9 cellular contexts compared by ENCODE assay signal in genomic region chr17:2975469-2975958, GRCh38.
DNase-seq lines count a peak whose midpoint lies in the region; ATAC-seq and TF ChIP-seq lines count a peak whose summit lies in the region.
"Had no signal": no experiment of that assay in that cellular context is flagged by ENCODE, and none has a peak within 500 bp of the region (broad histone marks: within the 10 kb centered on the region; RNA-seq: fewer than 3 reads in every experiment).

No MANE protein-coding gene starts in this region.

- H3K9me3 ChIP-seq in HEK293 (ENCODE audit: control insufficient read depth, insufficient read depth, low read depth, low read length) = no peaks in the 10 kb centered on the region
- H3K9me3 ChIP-seq in effector memory CD4-positive, alpha-beta T cell (ENCODE audit: control insufficient read depth, low read length) = no peaks in the 10 kb centered on the region

- H3K4me3 ChIP-seq in HEK293 (ENCODE audit: low read depth, low read length) (peak overlapping the region; percentile 45), fibroblast of villous mesenchyme (ENCODE audit: low read depth, low read length) (peak overlapping the region; percentile 63), skeletal muscle cell (ENCODE audit: low read depth, low read length) (peak overlapping the region; percentile 27)
- no peak overlapping the region for H3K4me3 ChIP-seq in effector memory CD4-positive, alpha-beta T cell (ENCODE audit: insufficient read depth, low read depth, low read length, poor library complexity, severe bottlenecking)
- H3K4me3 ChIP-seq: coronary artery had no signal

- TF ChIP-seq CTCF in HEK293 (tag by site-specific recombination; IDR thresholded peaks at IDR 0.05) (no peak), fibroblast of villous mesenchyme (IDR thresholded peaks at IDR 0.05; ENCODE audit: insufficient read depth, low read depth, low read length) (no peak)
- no peak for TF ChIP-seq CTCF in activated CD8-positive, alpha-beta T cell treated with anti-CD3 and anti-CD28 coated beads for 36 hours (IDR thresholded peaks at IDR 0.05)

- DNase-seq in RPMI7951 (ENCODE audit: low read depth) (peak; percentile 64), fibroblast of villous mesenchyme (ENCODE audit: low read depth) (peak; percentile 65), skeletal muscle cell (ENCODE audit: low read depth) (no peak), UCSD-AML1 (lab: John Stamatoyannopoulos, UW; ENCODE audit: unreplicated experiment) (no peak)
- DNase-seq in activated CD8-positive, alpha-beta T cell treated with anti-CD3 and anti-CD28 coated beads for 36 hours = no peak
- DNase-seq in activated CD4-positive, alpha-beta T cell treated with anti-CD3 and anti-CD28 coated beads, Interleukin-2, amount 50 U/mL, for 1 hour = no peak
- DNase-seq in effector memory CD4-positive, alpha-beta T cell = no peak

- H3K36me3 ChIP-seq in HEK293 (ENCODE audit: control insufficient read depth in 2 of 2, insufficient read depth in 1 of 2, low read length in 2 of 2) = peaks cover 0 to 5% of the 10 kb centered on the region in 2 experiments; a peak in 1 of 3 replicates
- peaks cover 12% of the 10 kb centered on the region for H3K36me3 ChIP-seq in effector memory CD4-positive, alpha-beta T cell (ENCODE audit: control insufficient read depth, insufficient read depth, low read length)

- POLR2A ChIA-PET in HEK293 (lab: Yijun Ruan, JAX) = interaction anchor here (0.6 to 1.6 kb wide), 4 partner anchors 28 to 661 kb away, joined by 3 to 11 read pairs (median 4); partner anchors contain the start of genes CTNS and SHPK
- POLR2A ChIA-PET in activated CD8-positive, alpha-beta T cell treated with anti-CD3 and anti-CD28 coated beads for 36 hours (lab: Charles Lee) = interaction anchor here (0.7 kb wide), 1 partner anchor 56 kb away, joined by 3 read pairs; no protein-coding TSS in a partner anchor

- peak overlapping the region; percentile 24; the same call in 1 of the 2 replicates for H3K27ac ChIP-seq in HEK293 (ENCODE audit: extremely low read depth, low read depth, low read length)
- no peak overlapping the region for H3K27ac ChIP-seq in effector memory CD4-positive, alpha-beta T cell (ENCODE audit: insufficient read depth, low read length, poor library complexity, severe bottlenecking)
- H3K27ac ChIP-seq: coronary artery had no signal

- ATAC-seq in activated CD8-positive, alpha-beta T cell treated with anti-CD3 and anti-CD28 coated beads for 36 hours = no peak

- intact Hi-C loops in activated CD8-positive, alpha-beta T cell treated with anti-CD3 and anti-CD28 coated beads for 36 hours (cut with micrococcal nuclease) = no loop called here

- H3K27me3 Mint-ChIP-seq in activated CD8-positive, alpha-beta T cell treated with anti-CD3 and anti-CD28 coated beads for 36 hours = no peaks in the 10 kb centered on the region

- H3K27me3 ChIP-seq in effector memory CD4-positive, alpha-beta T cell (replicated peaks; ENCODE audit: control insufficient read depth, insufficient read depth, low read length, poor library complexity, severe bottlenecking) = no peaks in the 10 kb centered on the region

- H3K4me3 Mint-ChIP-seq in activated CD8-positive, alpha-beta T cell treated with anti-CD3 and anti-CD28 coated beads for 36 hours = no peak overlapping the region

- peaks cover 6% of the 10 kb centered on the region; the same call in 1 of the 2 replicates for H3K4me1 ChIP-seq in HEK293 (ENCODE audit: control insufficient read depth, insufficient read depth, low read length)
- H3K4me1 ChIP-seq in effector memory CD4-positive, alpha-beta T cell (ENCODE audit: control insufficient read depth, insufficient read depth, low read length, poor library complexity, severe bottlenecking) = no peaks in the 10 kb centered on the region

- H3K27ac Mint-ChIP-seq in activated CD8-positive, alpha-beta T cell treated with anti-CD3 and anti-CD28 coated beads for 36 hours = no peak overlapping the region

- CTCF ChIA-PET in HEK293 (lab: Yijun Ruan, JAX) = interaction anchor here (0.6 to 1.5 kb wide), 4 partner anchors 38 to 264 kb away, joined by 3 to 5 read pairs (median 4); no protein-coding TSS in a partner anchor
- CTCF ChIA-PET in activated CD8-positive, alpha-beta T cell treated with anti-CD3 and anti-CD28 coated beads for 36 hours (lab: Charles Lee) = interaction anchor here (1.6 kb wide), 1 partner anchor 127 kb away, joined by 6 read pairs; no protein-coding TSS in a partner anchor

- H3K4me1 Mint-ChIP-seq in activated CD8-positive, alpha-beta T cell treated with anti-CD3 and anti-CD28 coated beads for 36 hours (ENCODE audit: low read depth) = no peaks in the 10 kb centered on the region

- H3K9me3 Mint-ChIP-seq in activated CD8-positive, alpha-beta T cell treated with anti-CD3 and anti-CD28 coated beads for 36 hours = no peaks in the 10 kb centered on the region

- H3K36me3 Mint-ChIP-seq in activated CD8-positive, alpha-beta T cell treated with anti-CD3 and anti-CD28 coated beads for 36 hours (ENCODE audit: low read depth) = no peaks in the 10 kb centered on the region

TF ChIP-seq in HEK293, 187 proteins besides CTCF, POLR2A, EP300 and RAD21 (continues in another document):
- TF ChIP-seq ZNF23 (tag by site-specific recombination; IDR thresholded peaks at IDR 0.05; ENCODE audit: borderline replicate concordance) = no peak
- TF ChIP-seq ZNF211 (tag by site-specific recombination; IDR thresholded peaks at IDR 0.05; ENCODE audit: low read depth) = no peak
- TF ChIP-seq MEIS1 (CRISPR knock-in tag; IDR thresholded peaks at IDR 0.05; ENCODE audit: borderline replicate concordance) = no peak
- TF ChIP-seq ZNF366 (tag by site-specific recombination; conservative IDR thresholded peaks at IDR 0.05) = peak; percentile 57
- TF ChIP-seq TRIM28 (IDR thresholded peaks at IDR 0.05; ENCODE audit: borderline replicate concordance, low read length) = peak; percentile 96
- no peak for TF ChIP-seq ZNF514 (tag by site-specific recombination; IDR thresholded peaks at IDR 0.05)
- no peak for TF ChIP-seq HOXD13 (CRISPR knock-in tag; IDR thresholded peaks at IDR 0.05; ENCODE audit: borderline replicate concordance)
- TF ChIP-seq ZNF658 (tag by site-specific recombination; IDR thresholded peaks at IDR 0.05) = no peak
- TF ChIP-seq HOXC10 (CRISPR knock-in tag; IDR thresholded peaks at IDR 0.05) = no peak
- TF ChIP-seq ZNF24 (tag by site-specific recombination; IDR thresholded peaks at IDR 0.05) = peak; percentile 79; the same call in 1 of the 2 replicates
- no peak for TF ChIP-seq ZNF391 (tag by site-specific recombination; IDR thresholded peaks at IDR 0.05; ENCODE audit: borderline replicate concordance, low read depth)
- peak; percentile 70 for TF ChIP-seq ZBTB21 (tag by site-specific recombination; IDR thresholded peaks at IDR 0.05)
- no peak for TF ChIP-seq ZNF19 (tag by site-specific recombination; IDR thresholded peaks at IDR 0.05; ENCODE audit: low read depth)
- no peak for TF ChIP-seq ZXDB (tag by site-specific recombination; IDR thresholded peaks at IDR 0.05)
- TF ChIP-seq KLF7 (tag by site-specific recombination; IDR thresholded peaks at IDR 0.05; ENCODE audit: borderline replicate concordance) = peak; percentile 79
- TF ChIP-seq ZBTB49 (tag by site-specific recombination; IDR thresholded peaks at IDR 0.05; ENCODE audit: low read depth) = no peak
- no peak for TF ChIP-seq ZNF175 (tag by site-specific recombination; IDR thresholded peaks at IDR 0.05)
- no peak for TF ChIP-seq ZNF626 (tag by site-specific recombination; IDR thresholded peaks at IDR 0.05)
- TF ChIP-seq KLF16 (tag by site-specific recombination; IDR thresholded peaks at IDR 0.05) = peak; percentile 95
- TF ChIP-seq ZEB2 (tag by site-specific recombination; IDR thresholded peaks at IDR 0.05) = peak; percentile 47; the same call in 1 of the 2 replicates
- no peak for TF ChIP-seq ZNF423 (tag by site-specific recombination; IDR thresholded peaks at IDR 0.05)
- no peak for TF ChIP-seq HIC1 (tag by site-specific recombination; IDR thresholded peaks at IDR 0.05)
- TF ChIP-seq GLI4 (tag by site-specific recombination; IDR thresholded peaks at IDR 0.05) = peak; percentile 42; the same call in 1 of the 2 replicates
- peak; percentile 75 for TF ChIP-seq ZNF335 (tag by site-specific recombination; conservative IDR thresholded peaks at IDR 0.05)

Comparison
In these comparisons a context has a peak if more than half of its experiments do, and no peak if none do; other contexts are left out.
1. DNase-seq: peak in RPMI7951 (single experiment) and fibroblast of villous mesenchyme (single experiment); none in skeletal muscle cell (single experiment), activated CD8-positive, alpha-beta T cell treated with anti-CD3 and anti-CD28 coated beads for 36 hours (single experiment), activated CD4-positive, alpha-beta T cell treated with anti-CD3 and anti-CD28 coated beads, Interleukin-2, amount 50 U/mL, for 1 hour (single experiment), UCSD-AML1 (single experiment) and effector memory CD4-positive, alpha-beta T cell (0 of 3).